8 cellular contexts compared by ENCODE assay signal in the genomic region with DNA sequence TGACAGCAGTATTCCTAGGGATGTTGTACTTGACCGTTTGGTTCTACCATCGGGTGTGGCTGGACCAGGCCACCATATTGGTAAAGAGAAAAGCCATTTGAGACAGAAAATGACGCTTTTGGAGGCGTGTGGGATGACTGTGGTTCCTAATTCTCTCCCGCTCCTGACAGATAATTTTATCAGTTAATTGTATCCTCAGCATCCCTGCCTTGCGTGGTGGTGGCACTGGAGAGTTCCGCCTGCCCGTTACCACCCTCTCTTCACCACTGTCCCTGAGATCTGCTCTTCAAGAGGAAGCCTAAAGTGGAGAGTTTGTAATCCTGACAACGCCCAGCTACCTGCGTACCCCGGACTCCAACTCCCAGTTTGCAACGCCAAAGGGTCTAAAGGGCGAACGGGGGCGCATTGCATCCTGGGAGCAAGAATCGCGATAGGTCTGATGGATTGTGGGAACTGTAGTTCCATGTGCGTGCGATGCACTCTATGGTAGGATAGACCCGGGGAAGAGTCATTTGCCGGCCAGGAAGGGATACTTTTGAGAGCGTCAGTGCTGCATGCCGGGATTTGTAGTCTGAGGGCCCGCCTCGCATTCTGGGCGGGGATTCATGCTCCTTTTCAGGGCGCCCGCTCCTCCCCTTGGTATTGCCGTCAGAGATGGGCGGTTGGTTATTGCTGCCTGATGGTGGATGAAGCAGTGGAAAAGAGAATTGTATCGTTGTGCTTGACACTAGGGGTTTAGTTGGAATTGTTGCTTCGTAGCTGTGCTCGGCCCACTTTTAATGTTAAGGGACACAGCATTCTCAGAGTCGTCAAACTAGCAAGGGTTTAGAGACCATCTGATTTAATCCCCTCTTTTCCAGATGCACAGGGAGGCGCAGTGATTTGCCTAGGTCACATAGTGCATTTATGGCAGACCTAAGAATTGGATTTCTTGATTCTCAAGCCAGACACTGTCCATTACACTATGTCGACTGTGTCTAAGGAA. TPM values are rescaled to one million over a fixed set of nuclear protein-coding genes. Genes with fewer than 3 reads are reported as not detected.
A peak's percentile ranks its signal among the peaks of the same experiment; 100 is the strongest.
DNase-seq lines count a peak whose midpoint lies in the region; ATAC-seq and TF ChIP-seq lines count a peak whose summit lies in the region.

No MANE protein-coding gene starts in this region.

- TF ChIP-seq POLR2A in GM15510 (IDR thresholded peaks at IDR 0.05; ENCODE audit: borderline replicate concordance, extremely low read depth, insufficient read length), result peak; percentile 28
- TF ChIP-seq POLR2A in upper lobe of left lung (IDR thresholded peaks at IDR 0.05), result peak in 2 of 4 donors; percentile 26 to 67

- peak overlapping the region; percentile 96 to 100 (median 98) for H3K27ac ChIP-seq in upper lobe of left lung

- peak; percentile 65 for ATAC-seq in HG02870 (IDR thresholded peaks at IDR 0.05; ENCODE audit: unreplicated experiment)
- ATAC-seq in left cardiac atrium, result peak; percentile 81 to 88
- ATAC-seq in upper lobe of left lung (ENCODE audit: low FRiP score in 2 of 2), result peak; percentile 90 to 95

- TF ChIP-seq CTCF in upper lobe of left lung (IDR thresholded peaks at IDR 0.05), result peak in 2 of 6 experiments; percentile 4 to 9

- H3K9me3 ChIP-seq in upper lobe of left lung, result no peaks in the 10 kb centered on the region

- WGBS in upper lobe of left lung, 2 donors, result 6 to 11% methylated on average over 29 to 36 of the region's 36 CpGs

- DNase-seq in NCI-H146 (lab: John Stamatoyannopoulos, UW) (peak; percentile 99), T follicular helper cell (ENCODE audit: low read depth) (peak; percentile 95), amniotic stem cell (lab: John Stamatoyannopoulos, UW) (peak; percentile 99), left cardiac atrium (peak; percentile 97), posterior cingulate gyrus (peak; percentile 96 to 99 (median 98)), upper lobe of left lung (peak; percentile 85 to 99)

- intact Hi-C loops in left cardiac atrium (cut with DNase I) (loop anchor here in 1 of 2 donors (5.0 kb wide), 1 partner anchor 50 kb away; the partner anchor contains the start of gene DHRS13), posterior cingulate gyrus (cut with DNase I) (loop anchor here (2.0 kb wide), 2 partner anchors 225 to 233 kb away; partner anchors contain the start of genes RPL23A and TLCD1)

- H3K36me3 ChIP-seq in upper lobe of left lung, result no peaks in the 10 kb centered on the region

- peak overlapping the region; percentile 40 to 81 (median 72) for H3K4me3 ChIP-seq in upper lobe of left lung

- peak in 1 of 4 donors; percentile 56 for TF ChIP-seq EP300 in upper lobe of left lung (IDR thresholded peaks at IDR 0.05)

- peaks cover 15 to 26% (median 19%) of the 10 kb centered on the region in 4 donors for H3K4me1 ChIP-seq in upper lobe of left lung

- no peaks in the 10 kb centered on the region for H3K27me3 ChIP-seq in upper lobe of left lung

RNA-seq across cellular contexts. Expression of gene PHF12, which starts 1.0 kb away (rescaled TPM):
- total RNA-seq in left cardiac atrium (10 to 100 TPM; 18.8 to 23.4 TPM), upper lobe of left lung (100 to 1,000 TPM in 1 of 6 donors, 10 to 100 TPM in 5; 38.8 to 103 (median 62.7) TPM)

RNA-seq across cellular contexts. Expression of gene DHRS13, which starts 49.4 kb away (rescaled TPM):
- total RNA-seq in left cardiac atrium (1 to 10 TPM; 2.8 to 3.7 TPM), upper lobe of left lung (10 to 100 TPM in 5 of 6 donors, 1 to 10 TPM in 1; 2.1 to 21.8 (median 15.0) TPM)

RNA-seq across cellular contexts. Expression of gene SEZ6, which starts 53.5 kb away (rescaled TPM):
- total RNA-seq in left cardiac atrium (under 1 TPM; 0.12 to 0.31 TPM), upper lobe of left lung (under 1 TPM in 3 of 6 donors, not detected in 3; 0.20 to 0.47 (median 0.30) TPM)

RNA-seq across cellular contexts. Expression of gene FLOT2, which starts 54.8 kb away (rescaled TPM):
- total RNA-seq in left cardiac atrium (100 to 1,000 TPM in 1 of 2 donors, 10 to 100 TPM in 1; 89.9 to 107 TPM), upper lobe of left lung (100 to 1,000 TPM in 2 of 6 donors, 10 to 100 TPM in 4; 75.4 to 211 (median 85.8) TPM)

Comparison
In these comparisons a context has a peak if more than half of its experiments do, and no peak if none do; other contexts are left out.
1. Peak in every context shown above with its lines: DNase-seq, ATAC-seq, H3K4me3 ChIP-seq and H3K27ac ChIP-seq.